Comparison of ENCODE assay signal across 19 cellular contexts in the genomic region with DNA sequence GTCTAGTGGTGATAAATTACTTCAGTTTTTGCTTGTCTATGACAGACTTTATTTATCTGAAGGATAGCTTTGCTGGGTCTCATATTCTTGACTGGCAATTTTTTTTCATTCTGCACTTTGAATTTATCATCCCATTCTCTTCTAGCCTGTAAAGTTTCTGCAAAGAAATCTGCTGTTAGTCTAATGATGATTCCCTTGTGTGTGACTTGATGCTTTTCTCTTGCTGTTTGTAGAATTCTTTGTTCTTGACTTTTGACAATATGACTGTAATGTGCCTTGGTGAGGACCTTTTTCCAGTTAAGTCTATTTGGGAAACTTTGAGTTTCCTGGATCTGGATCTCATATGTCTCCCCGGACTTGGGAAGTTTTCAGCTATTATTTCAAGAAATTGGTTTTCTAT. TPM values are rescaled to one million over a fixed set of nuclear protein-coding genes. Genes with fewer than 3 reads are reported as not detected.
DNase-seq lines count a peak whose midpoint lies in the region; ATAC-seq, FAIRE-seq and TF ChIP-seq lines count a peak whose summit lies in the region.
"Had no signal": no experiment of that assay in that cellular context is flagged by ENCODE, and none has a peak within 500 bp of the region (broad histone marks: within the 10 kb centered on the region; RNA-seq: fewer than 3 reads in every experiment).

No MANE protein-coding gene starts in this region.

- DNase-seq in GM19239 (ENCODE audit: insufficient read length, low spot score): no peak
- no peak for DNase-seq in GM12878 (ENCODE audit: low read depth, low spot score)
- no peak for DNase-seq in NCI-H2171 (lab: John Stamatoyannopoulos, UW)
- no peak for DNase-seq in mucosa of descending colon
- DNase-seq: 8988T; AML-193; Caco-2; Calu3; CD4-positive, alpha-beta T cell; CD8-positive, alpha-beta T cell; DMS79 treated with DMSO at 0.1 percent for 48 hours; GF-D8 had no signal

- H3K9ac ChIP-seq in GM12878 (ENCODE audit: control insufficient read depth, insufficient read depth, low read length): no peak overlapping the region
- H3K9ac ChIP-seq: BLaER1 treated with 17β-estradiol and CSF1 and Interleukin-3, amounts not matched to agents 10 nM and 100 nM had no signal

- TF ChIP-seq POLR2A in GM12878 (IDR thresholded peaks at IDR 0.05; ENCODE audit: low read depth, low read length): no peak

- SMC1A ChIA-PET in GM12878 (lab: Charles Lee; ENCODE audit: uncharacterized antibody, unreplicated experiment): interaction anchor here (0.7 kb wide), 2 partner anchors 18 to 128 kb away, joined by 3 to 5 read pairs; no protein-coding TSS in a partner anchor

- no peaks in the 10 kb centered on the region for H4K20me1 ChIP-seq in GM12878 (ENCODE audit: control insufficient read depth, insufficient read depth)
- H4K20me1 ChIP-seq: BLaER1 treated with 17β-estradiol and CSF1 and Interleukin-3, amounts not matched to agents 10 nM and 100 nM had no signal

- CTCF ChIA-PET in GM12878 (lab: Yijun Ruan, JAX): no interaction called here

- H3K4me2 ChIP-seq in GM12878 (ENCODE audit: control insufficient read depth, insufficient read depth): no peak overlapping the region
- H3K4me2 ChIP-seq: BLaER1 treated with 17β-estradiol and CSF1 and Interleukin-3, amounts not matched to agents 10 nM and 100 nM had no signal

- no peak for TF ChIP-seq EP300 in GM12878 (IDR thresholded peaks at IDR 0.05; ENCODE audit: borderline replicate concordance in 1 of 2, control insufficient read depth in 1 of 2, low read depth in 2 of 2, low read length in 2 of 2)

- H3K27ac ChIP-seq in GM12878 (ENCODE audit: control insufficient read depth, insufficient read depth): no peak overlapping the region
- H3K27ac ChIP-seq: BLaER1 treated with 17β-estradiol and CSF1 and Interleukin-3, amounts not matched to agents 10 nM and 100 nM; C4-2B had no signal

- H3K9me3 ChIP-seq in GM12878 (replicated peaks; ENCODE audit: control insufficient read depth, insufficient read depth, low read length) (peaks cover 2% of the 10 kb centered on the region), mucosa of descending colon (no peaks in the 10 kb centered on the region)

- in situ Hi-C loops in GM12878 (cut with MboI): no loop called here

- no peak for TF ChIP-seq RAD21 in GM12878 (IDR thresholded peaks at IDR 0.05; ENCODE audit: insufficient read depth, low read depth, low read length)

- H3K79me2 ChIP-seq in GM12878 (ENCODE audit: control insufficient read depth, insufficient read depth, low read length): no peaks in the 10 kb centered on the region

- no peak for TF ChIP-seq CTCF in GM12878 (IDR thresholded peaks at IDR 0.05 in 2 of 3, conservative IDR thresholded peaks at IDR 0.05 in 1 of 3; ENCODE audit: control insufficient read depth in 2 of 3, extremely low read depth in 1 of 3, insufficient read depth in 1 of 3, low read depth in 3 of 3, low read length in 3 of 3)
- no peak for TF ChIP-seq CTCF in mucosa of descending colon (IDR thresholded peaks at IDR 0.05)

- no peaks in the 10 kb centered on the region for H3K27me3 ChIP-seq in GM12878 (replicated peaks in 1 of 2; ENCODE audit: control insufficient read depth in 2 of 2, insufficient read depth in 2 of 2, low read length in 1 of 2)
- H3K27me3 ChIP-seq: BLaER1 treated with 17β-estradiol and CSF1 and Interleukin-3, amounts not matched to agents 10 nM and 100 nM had no signal

- H3K4me1 ChIP-seq in GM12878 (ENCODE audit: control insufficient read depth, insufficient read depth, low read length) (no peaks in the 10 kb centered on the region), mucosa of descending colon (ENCODE audit: low read depth) (no peaks in the 10 kb centered on the region)
- H3K4me1 ChIP-seq: BLaER1 treated with 17β-estradiol and CSF1 and Interleukin-3, amounts not matched to agents 10 nM and 100 nM; Caco-2 had no signal

- 100% methylated on average over 1 of the region's 1 CpG for WGBS in GM12878 (ENCODE audit: insufficient coverage, insufficient replicate concordance, low lambda C conversion rate, missing lambda C conversion rate)

- H2AFZ ChIP-seq in GM12878 (ENCODE audit: control insufficient read depth, low read depth, low read length): no peak overlapping the region

- peak; percentile 54 for FAIRE-seq in GM19239 (lab: Jason Lieb, UNC)
- no peak for FAIRE-seq in GM12878 (lab: Jason Lieb, UNC)
- FAIRE-seq: D721Med, G401.6, GM12892, GM18507 had no signal

- H3K36me3 ChIP-seq in GM12878 (ENCODE audit: control insufficient read depth in 2 of 2, insufficient read depth in 2 of 2, low read length in 1 of 2): no peaks in the 10 kb centered on the region
- H3K36me3 ChIP-seq in mucosa of descending colon (ENCODE audit: low read depth): no peaks in the 10 kb centered on the region

- intact Hi-C loops in GM12878 (cut with micrococcal nuclease; ENCODE audit: unreplicated experiment) (no loop called here), mucosa of descending colon (cut with DNase I, micrococcal nuclease) (no loop called here)

- no TSS peak for BruUV-seq in GM12878 (replicated peaks; lab: Mats Ljungman, UMichigan)

- H3K4me3 ChIP-seq in GM12878: no peak overlapping the region
- no peak overlapping the region for H3K4me3 ChIP-seq in mucosa of descending colon
- H3K4me3 ChIP-seq: BLaER1 treated with 17β-estradiol and CSF1 and Interleukin-3, amounts not matched to agents 10 nM and 100 nM had no signal

- RAD21 ChIA-PET in GM12878 (lab: Charles Lee; ENCODE audit: unreplicated experiment): no interaction called here

- no peak for ATAC-seq in GM12878
- no peak for ATAC-seq in mucosa of descending colon
- ATAC-seq in HG02970 (IDR thresholded peaks at IDR 0.05; ENCODE audit: low FRiP score, unreplicated experiment): no peak
- ATAC-seq: CD8-positive, alpha-beta T cell had no signal

- POLR2A ChIA-PET in GM12878 (lab: Charles Lee): no interaction called here

TF ChIP-seq in GM12878, 131 proteins besides CTCF, POLR2A, EP300 and RAD21:
- TF ChIP-seq NBN (IDR thresholded peaks at IDR 0.05) (no peak), CBX5 (IDR thresholded peaks at IDR 0.05; ENCODE audit: low read depth) (peak; percentile 65; the same call in 1 of the 2 replicates), POLR2AphosphoS5 (IDR thresholded peaks at IDR 0.05; ENCODE audit: low read length) (no peak)

RNA-seq across cellular contexts. Expression of gene TMEM140, which starts 59.3 kb away (rescaled TPM):
- 69.2 and 83.7 TPM in 2 replicates for total RNA-seq in GM12878 (2013; cell fraction: nucleolus; rRNA removed)
- 2.4 and 2.9 TPM in 2 replicates for total RNA-seq in GM12878 (2014; rRNA removed)
- total RNA-seq in GM12878 (2014; rRNA removed; fragmentation: Illumina TruSeq; extraction: Trizol): 3.3 and 4.3 TPM in 2 replicates
- 3.0 and 5.2 TPM in 2 replicates for total RNA-seq in GM12878 (2021)
- polyA plus RNA-seq in GM12878 (2011; ENCODE audit: low read depth): 18.1 TPM
- polyA plus RNA-seq in GM12878 (2011; rRNA removed): 16.7 and 20.7 TPM in 2 replicates
- polyA plus RNA-seq in GM12878 (2011; cell fraction: cytosol; rRNA removed): 18.6 and 18.9 TPM in 2 replicates
- 12.3 and 14.9 TPM in 2 replicates for polyA plus RNA-seq in GM12878 (2011; cell fraction: nucleus; rRNA removed)
- polyA plus RNA-seq in GM12878 (2012): 25.4 and 32.2 TPM in 2 replicates
- polyA plus RNA-seq in GM12878 (2014; fragmentation: Illumina TruSeq; extraction: Trizol): 3.2 and 3.7 TPM in 2 replicates
- polyA plus RNA-seq in GM12878 (2014; fragmentation: Nextera tagmentation; extraction: Ambion mirVana): 1 to 10 TPM in 1 of 2 experiments, under 1 TPM in 1; 0.85 to 1.1 TPM
- 3.1 and 3.3 TPM in 2 replicates for polyA plus RNA-seq in GM12878 (2014; rRNA removed)
- polyA plus RNA-seq in GM12878 (2016; fragmentation: Nextera tagmentation; extraction: Ambion mirVana): 10 to 100 TPM; 11.2 to 12.4 TPM
- polyA minus RNA-seq in GM12878 (2011; rRNA and poly(A)+ RNA removed): 21.2 and 24.0 TPM in 2 replicates
- 6.5 and 8.0 TPM in 2 replicates for polyA minus RNA-seq in GM12878 (2011; cell fraction: cytosol; rRNA and poly(A)+ RNA removed)
- polyA minus RNA-seq in GM12878 (2011; cell fraction: nucleus; rRNA and poly(A)+ RNA removed): 20.4 and 28.7 TPM in 2 replicates
- total RNA-seq in mucosa of descending colon: 10 to 100 TPM; 14.7 to 30.1 (median 20.9) TPM
